ENCODE assay signal across 11 cellular contexts in genomic region chr11:88402192-88402715, GRCh38.
A peak's percentile ranks its signal among the peaks of the same experiment; 100 is the strongest.
DNase-seq lines count a peak whose midpoint lies in the region; ATAC-seq and TF ChIP-seq lines count a peak whose summit lies in the region.
"Had no signal": no experiment of that assay in that cellular context is flagged by ENCODE, and none has a peak within 500 bp of the region (broad histone marks: within the 10 kb centered on the region; RNA-seq: fewer than 3 reads in every experiment).

No MANE protein-coding gene starts in this region.

- H3K4me1 Mint-ChIP-seq in osteocyte (ENCODE audit: unreplicated experiment) = peaks cover 48% of the 10 kb centered on the region

- H3K27me3 ChIP-seq in esophagus muscularis mucosa = no peaks in the 10 kb centered on the region

- H3K9me3 Mint-ChIP-seq in osteocyte (ENCODE audit: unreplicated experiment) = peaks cover 3% of the 10 kb centered on the region
- H3K9me3 Mint-ChIP-seq: natural killer cell had no signal

- no peaks in the 10 kb centered on the region for H3K36me3 ChIP-seq in esophagus muscularis mucosa

- 19% methylated on average over 2 of the region's 2 CpGs for WGBS in esophagus muscularis mucosa

- TF ChIP-seq CTCF in esophagus muscularis mucosa (IDR thresholded peaks at IDR 0.05) (no peak), osteocyte (IDR thresholded peaks at IDR 0.05) (no peak)

- peak overlapping the region in 1 of 4 donors; percentile 8 for H3K4me3 ChIP-seq in esophagus muscularis mucosa

- peaks cover 4% of the 10 kb centered on the region for H3K27me3 Mint-ChIP-seq in osteocyte (ENCODE audit: unreplicated experiment)

- no peaks in the 10 kb centered on the region for H3K36me3 Mint-ChIP-seq in osteocyte (ENCODE audit: unreplicated experiment)
- H3K36me3 Mint-ChIP-seq: natural killer cell had no signal

- peaks cover 11 to 22% (median 17%) of the 10 kb centered on the region in 4 donors for H3K4me1 ChIP-seq in esophagus muscularis mucosa

- no peak for TF ChIP-seq POLR2A in esophagus muscularis mucosa (IDR thresholded peaks at IDR 0.05; ENCODE audit: low read depth)

- TF ChIP-seq EP300 in esophagus muscularis mucosa (IDR thresholded peaks at IDR 0.05) = no peak

- H3K27ac Mint-ChIP-seq in osteocyte (ENCODE audit: unreplicated experiment) = peak overlapping the region; percentile 77
- H3K27ac Mint-ChIP-seq: natural killer cell had no signal

- H3K4me3 Mint-ChIP-seq in osteocyte (ENCODE audit: unreplicated experiment) = peak overlapping the region; percentile 26
- H3K4me3 Mint-ChIP-seq: natural killer cell had no signal

- H3K27ac ChIP-seq in esophagus muscularis mucosa (replicated peaks in 1 of 4) = peak overlapping the region; percentile 2 to 45 (median 6)

- intact Hi-C loops in esophagus muscularis mucosa (cut with DNase I) (loop anchor here (5.0 kb wide), 1 partner anchor 65 kb away; the partner anchor contains the start of gene CTSC), left colon (cut with DNase I, micrococcal nuclease) (no loop called here)

- no peaks in the 10 kb centered on the region for H3K9me3 ChIP-seq in esophagus muscularis mucosa

- no peak for ATAC-seq in esophagus mucosa
- no peak for ATAC-seq in left colon
- no peak for ATAC-seq in HG02981 (IDR thresholded peaks at IDR 0.05; ENCODE audit: unreplicated experiment)
- ATAC-seq: natural killer cell had no signal

- DNase-seq in GM03348 (ENCODE audit: low spot score) (peak; percentile 34), M059J (ENCODE audit: low read depth) (peak; percentile 95), esophagus muscularis mucosa (ENCODE audit: extremely low spot score) (no peak), osteocyte (ENCODE audit: extremely low spot score, unreplicated experiment) (no peak), left colon (no peak)
- DNase-seq in stimulated activated CD4-positive, alpha-beta T cell treated with anti-CD3 and anti-CD28 coated beads, Interleukin-1b, Interleukin-23, amount 100 ng/mL, for 48 hours = no peak
- DNase-seq: activated CD4-positive, alpha-beta T cell treated with anti-CD3 and anti-CD28 coated beads for 48 hours; natural killer cell; NCI-H2227 treated with DMSO at 0.1 percent for 48 hours had no signal

Comparison
In these comparisons a context has a peak if more than half of its experiments do, and no peak if none do; other contexts are left out.
1. DNase-seq: peak in GM03348 (single experiment) and M059J (single experiment); none in esophagus muscularis mucosa (single experiment), osteocyte (single experiment), stimulated activated CD4-positive, alpha-beta T cell treated with anti-CD3 and anti-CD28 coated beads, Interleukin-1b, Interleukin-23, amount 100 ng/mL, for 48 hours (single experiment) and left colon (0 of 2).